Comparison of ENCODE assay signal across 25 cellular contexts in the genomic region with DNA sequence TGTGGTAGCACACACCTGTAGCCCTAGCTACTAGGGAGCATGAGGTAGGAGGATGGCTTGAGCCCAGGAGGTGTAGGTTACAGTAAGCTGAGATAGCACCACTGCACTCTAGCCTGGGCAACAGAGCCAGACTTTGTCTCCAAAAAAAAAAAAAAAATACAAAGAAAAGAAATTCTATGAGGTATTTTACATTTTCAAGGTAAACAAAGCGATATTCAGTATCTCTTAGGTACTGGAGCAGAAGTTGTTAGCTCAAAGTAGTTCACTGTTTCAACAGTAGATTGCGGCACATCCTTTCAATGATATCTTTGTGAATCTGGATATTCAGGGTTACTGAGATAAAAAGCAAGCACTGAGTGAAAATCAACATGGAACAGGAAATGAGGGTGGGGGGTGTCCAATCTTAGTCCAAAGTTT.
"Had no signal": no experiment of that assay in that cellular context is flagged by ENCODE, and none has a peak within 500 bp of the region (broad histone marks: within the 10 kb centered on the region; RNA-seq: fewer than 3 reads in every experiment).

No MANE protein-coding gene starts in this region.

- H3K4me3 ChIP-seq: heart left ventricle, left lung, lung, mucosa of descending colon, neural progenitor cell, sigmoid colon, spleen, tibial nerve, upper lobe of left lung had no signal

- H3K36me3 ChIP-seq: heart left ventricle, left lung, neural progenitor cell, neutrophil, sigmoid colon, spleen, tibial nerve, upper lobe of left lung had no signal

- H3K9me3 ChIP-seq: left lung, mucosa of descending colon, neutrophil, sigmoid colon, tibial nerve had no signal

- H3K4me2 ChIP-seq: neural progenitor cell had no signal

- DNase-seq: heart left ventricle; hypothalamus; immature natural killer cell; kidney; left colon; left lung; midbrain; mucosa of descending colon; naive thymus-derived CD4-positive, alpha-beta T cell; occipital lobe; right cardiac atrium; sigmoid colon; small intestine; spleen; stimulated activated CD4-positive, alpha-beta T cell treated with anti-CD3 and anti-CD28 coated beads, Interleukin-4, amount 100 ng/mL, for 24 hours; stimulated activated naive CD4-positive, alpha-beta T cell; upper lobe of left lung had no signal

- H2AFZ ChIP-seq: parathyroid adenoma had no signal

- H3K79me2 ChIP-seq: parathyroid adenoma had no signal

- H3K9ac ChIP-seq: neural progenitor cell, parathyroid adenoma had no signal

- H3K27ac ChIP-seq: heart left ventricle, left lung, neural progenitor cell, neutrophil, parathyroid adenoma, sigmoid colon, tibial nerve, upper lobe of left lung had no signal

- ATAC-seq: heart left ventricle; left colon; left lung; mucosa of descending colon; naive thymus-derived CD4-positive, alpha-beta T cell; natural killer cell treated with Interleukin-12 subunit alpha and Interleukin-12 subunit beta and Interleukin-15 and Interleukin-18, amount 100 ng/mL, for 72 hours; right cardiac atrium; stimulated activated effector memory CD8-positive, alpha-beta T cell treated with anti-CD3 and anti-CD28 coated beads, Interleukin-12 subunit alpha, Interleukin-12 subunit beta, amount 100 ng/mL, for 72 hours had no signal

- H3K4me1 ChIP-seq: left lung, parathyroid adenoma, sigmoid colon, tibial nerve, upper lobe of left lung had no signal

- FAIRE-seq: islet of Langerhans, kidney, small intestine had no signal

- H3K27me3 ChIP-seq: heart left ventricle, left lung, neural progenitor cell, neutrophil, sigmoid colon, spleen, tibial nerve, upper lobe of left lung had no signal
